Comparison of ENCODE assay signal across 8 cellular contexts in the genomic region with DNA sequence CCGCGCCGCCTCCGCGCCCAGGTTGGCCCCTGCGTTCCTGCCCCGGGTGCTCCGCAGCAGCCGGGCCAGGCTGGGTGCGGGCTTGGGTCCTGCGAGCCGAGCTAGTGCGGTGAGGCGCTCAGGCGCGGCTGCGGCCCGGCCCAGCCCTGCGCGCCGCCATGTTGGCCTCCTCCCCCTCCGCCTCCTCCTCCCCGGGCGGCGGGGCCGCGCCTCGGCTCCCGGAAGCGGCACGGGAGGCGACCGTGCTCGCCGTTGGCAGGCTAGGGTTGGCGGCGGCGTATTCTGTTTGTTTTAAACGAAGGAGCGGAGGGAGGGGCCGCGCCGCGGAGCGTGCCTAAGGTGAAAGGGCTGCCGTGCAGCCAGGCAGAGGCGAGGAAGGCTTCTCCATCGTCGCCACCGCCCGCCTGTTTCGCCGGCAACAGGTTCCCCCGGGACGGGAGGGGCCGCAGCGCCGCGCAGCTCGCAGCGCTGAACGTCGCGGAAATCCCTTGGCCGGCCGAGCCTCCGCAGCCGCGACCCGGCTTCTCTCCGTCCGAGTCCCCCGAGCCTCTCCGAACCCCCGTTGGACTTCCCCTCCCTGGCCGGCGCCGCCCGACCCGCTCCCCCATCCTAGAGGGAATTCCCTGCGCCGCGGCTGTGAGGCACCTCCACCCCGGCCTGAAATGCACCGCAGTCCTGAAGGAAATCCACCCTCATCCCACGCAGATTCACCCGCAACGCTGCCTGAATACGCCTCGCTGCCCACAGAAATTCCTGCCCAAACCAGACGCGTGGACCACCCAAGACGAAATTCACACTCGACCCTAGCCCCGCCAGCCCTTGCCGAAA. TPM values are rescaled to one million over a fixed set of nuclear protein-coding genes. Genes with fewer than 3 reads are reported as not detected.
DNase-seq lines count a peak whose midpoint lies in the region; ATAC-seq and TF ChIP-seq lines count a peak whose summit lies in the region.

A gene with protein sequence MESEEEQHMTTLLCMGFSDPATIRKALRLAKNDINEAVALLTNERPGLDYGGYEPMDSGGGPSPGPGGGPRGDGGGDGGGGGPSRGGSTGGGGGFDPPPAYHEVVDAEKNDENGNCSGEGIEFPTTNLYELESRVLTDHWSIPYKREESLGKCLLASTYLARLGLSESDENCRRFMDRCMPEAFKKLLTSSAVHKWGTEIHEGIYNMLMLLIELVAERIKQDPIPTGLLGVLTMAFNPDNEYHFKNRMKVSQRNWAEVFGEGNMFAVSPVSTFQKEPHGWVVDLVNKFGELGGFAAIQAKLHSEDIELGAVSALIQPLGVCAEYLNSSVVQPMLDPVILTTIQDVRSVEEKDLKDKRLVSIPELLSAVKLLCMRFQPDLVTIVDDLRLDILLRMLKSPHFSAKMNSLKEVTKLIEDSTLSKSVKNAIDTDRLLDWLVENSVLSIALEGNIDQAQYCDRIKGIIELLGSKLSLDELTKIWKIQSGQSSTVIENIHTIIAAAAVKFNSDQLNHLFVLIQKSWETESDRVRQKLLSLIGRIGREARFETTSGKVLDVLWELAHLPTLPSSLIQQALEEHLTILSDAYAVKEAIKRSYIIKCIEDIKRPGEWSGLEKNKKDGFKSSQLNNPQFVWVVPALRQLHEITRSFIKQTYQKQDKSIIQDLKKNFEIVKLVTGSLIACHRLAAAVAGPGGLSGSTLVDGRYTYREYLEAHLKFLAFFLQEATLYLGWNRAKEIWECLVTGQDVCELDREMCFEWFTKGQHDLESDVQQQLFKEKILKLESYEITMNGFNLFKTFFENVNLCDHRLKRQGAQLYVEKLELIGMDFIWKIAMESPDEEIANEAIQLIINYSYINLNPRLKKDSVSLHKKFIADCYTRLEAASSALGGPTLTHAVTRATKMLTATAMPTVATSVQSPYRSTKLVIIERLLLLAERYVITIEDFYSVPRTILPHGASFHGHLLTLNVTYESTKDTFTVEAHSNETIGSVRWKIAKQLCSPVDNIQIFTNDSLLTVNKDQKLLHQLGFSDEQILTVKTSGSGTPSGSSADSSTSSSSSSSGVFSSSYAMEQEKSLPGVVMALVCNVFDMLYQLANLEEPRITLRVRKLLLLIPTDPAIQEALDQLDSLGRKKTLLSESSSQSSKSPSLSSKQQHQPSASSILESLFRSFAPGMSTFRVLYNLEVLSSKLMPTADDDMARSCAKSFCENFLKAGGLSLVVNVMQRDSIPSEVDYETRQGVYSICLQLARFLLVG (N-terminal part only) (minus strand): TSS at position 171 of the 828 bp plus-strand sequence. CDS start 251 bp downstream, outside the sequence.

- H3K9me3 ChIP-seq in T-helper 17 cell (ENCODE audit: control insufficient read depth, low read length, poor library complexity, severe bottlenecking) = no peaks in the 10 kb centered on the region
- H3K9me3 ChIP-seq in left ventricle myocardium inferior (replicated peaks) = no peaks in the 10 kb centered on the region
- no peaks in the 10 kb centered on the region for H3K9me3 ChIP-seq in psoas muscle

- H3K4me3 Mint-ChIP-seq in HFFc6 (peak within 1 kb of the TSS; percentile 91), T-helper 17 cell (peak within 1 kb of the TSS; percentile 98)

- 1% methylated on average over 48 to 96 of the region's 96 CpGs for WGBS in psoas muscle, 3 donors
- under 1% methylated on average over 95 of the region's 96 CpGs for WGBS in urinary bladder

- H3K27ac ChIP-seq in left ventricle myocardium inferior (replicated peaks) (peak within 1 kb of the TSS; percentile 99), psoas muscle (peak within 1 kb of the TSS; percentile 99), urinary bladder (ENCODE audit: low read depth) (peak within 1 kb of the TSS; percentile 94)

- H3K4me3 ChIP-seq in GM12865 (ENCODE audit: low read depth, low read length) = peak within 1 kb of the TSS; percentile 99
- H3K4me3 ChIP-seq in left ventricle myocardium inferior = peak within 1 kb of the TSS; percentile 89
- H3K4me3 ChIP-seq in psoas muscle = peak within 1 kb of the TSS; percentile 92
- peak within 1 kb of the TSS; percentile 98 for H3K4me3 ChIP-seq in urinary bladder (ENCODE audit: low read depth, low read length)

- H3K9me3 Mint-ChIP-seq in HFFc6 = no peaks in the 10 kb centered on the region

- TF ChIP-seq CTCF in GM12865 (IDR thresholded peaks at IDR 0.05; ENCODE audit: insufficient read depth, low read depth, low read length, missing control alignments) = no peak
- no peak for TF ChIP-seq CTCF in HFFc6 (IDR thresholded peaks at IDR 0.05)
- TF ChIP-seq CTCF in left ventricle myocardium inferior (IDR thresholded peaks at IDR 0.05; ENCODE audit: borderline replicate concordance) = no peak
- TF ChIP-seq CTCF in psoas muscle (IDR thresholded peaks at IDR 0.05) = no peak

- no peaks in the 10 kb centered on the region for H3K36me3 Mint-ChIP-seq in HFFc6 (ENCODE audit: low read depth)
- H3K36me3 Mint-ChIP-seq in T-helper 17 cell (ENCODE audit: low read depth) = peaks cover 6% of the 10 kb centered on the region

- H3K4me1 Mint-ChIP-seq in HFFc6 (ENCODE audit: low read depth) (peaks cover 58% of the 10 kb centered on the region), T-helper 17 cell (peaks cover 61% of the 10 kb centered on the region)

- H3K27me3 ChIP-seq in left ventricle myocardium inferior (ENCODE audit: low read depth) = no peaks in the 10 kb centered on the region
- no peaks in the 10 kb centered on the region for H3K27me3 ChIP-seq in psoas muscle (ENCODE audit: insufficient read depth in 3 of 3, low read length in 2 of 3)

- H3K27me3 Mint-ChIP-seq in HFFc6 (ENCODE audit: insufficient read depth) = peaks cover 1% of the 10 kb centered on the region; the same call in 1 of the 2 replicates
- H3K27me3 Mint-ChIP-seq in T-helper 17 cell = no peaks in the 10 kb centered on the region

- ATAC-seq in T-helper 17 cell (peak; percentile 91), psoas muscle (peak; percentile 90 to 91 (median 90))

- DNase-seq in GM12865 (ENCODE audit: low read depth) (peak; percentile 89), HFFc6 (peak; percentile 26), NAMALWA (ENCODE audit: low spot score) (peak; percentile 83), T-helper 17 cell (peak; percentile 81 to 82 (median 82)), amniotic epithelial cell (ENCODE audit: low read depth) (peak; percentile 71), left ventricle myocardium inferior (peak; percentile 83), psoas muscle (peak; percentile 81 to 90)

- H3K36me3 ChIP-seq in left ventricle myocardium inferior (no peaks in the 10 kb centered on the region), psoas muscle (ENCODE audit: insufficient read depth in 1 of 2, low read depth in 1 of 2) (no peaks in the 10 kb centered on the region), urinary bladder (ENCODE audit: insufficient read depth) (no peaks in the 10 kb centered on the region)

- H3K27ac Mint-ChIP-seq in HFFc6 (peak within 1 kb of the TSS; percentile 89), T-helper 17 cell (peak within 1 kb of the TSS; percentile 100)

- peaks cover 72% of the 10 kb centered on the region for H3K4me1 ChIP-seq in left ventricle myocardium inferior
- H3K4me1 ChIP-seq in psoas muscle = peaks cover 51% of the 10 kb centered on the region
- peaks cover 4% of the 10 kb centered on the region for H3K4me1 ChIP-seq in urinary bladder (ENCODE audit: insufficient read depth)

- intact Hi-C loops in left ventricle myocardium inferior (cut with micrococcal nuclease) = no loop called here
- intact Hi-C loops in psoas muscle (cut with DNase I) = loop anchor here (5.0 to 10.0 kb wide), 3 partner anchors 59 to 62 kb away; no protein-coding TSS in a partner anchor

RNA-seq across cellular contexts. Expression of the gene that starts here (rescaled TPM):
- 10 to 100 TPM; 22.5 to 27.8 (median 25.0) TPM for total RNA-seq in HFFc6 (2021; fragmentation: NEBNext Ultra II Directional; extraction: Animal tissue kit (Norgen Biotek cat#: 25700))
- 10 to 100 TPM; 69.5 to 82.9 TPM for total RNA-seq in T-helper 17 cell
- total RNA-seq in left ventricle myocardium inferior = 39.5 TPM
- total RNA-seq in psoas muscle = 10 to 100 TPM; 48.7 to 67.9 (median 59.5) TPM
- 10 to 100 TPM; 14.6 to 64.8 (median 21.4) TPM for polyA plus RNA-seq in psoas muscle
- 74.4 TPM for total RNA-seq in urinary bladder
- polyA plus RNA-seq in urinary bladder = 11.9 TPM

Comparison
In these comparisons a context has a peak if more than half of its experiments do, and no peak if none do; other contexts are left out.
1. Peak in every context shown above with its lines: DNase-seq, ATAC-seq, H3K4me3 ChIP-seq and H3K27ac ChIP-seq.
2. DNase-seq: peak in every context shown above with its lines; median percentile 89 in GM12865; 86 in psoas muscle; 83 in NAMALWA; 83 in left ventricle myocardium inferior; 82 in T-helper 17 cell; 71 in amniotic epithelial cell; 26 in HFFc6.